In the genomic region with DNA sequence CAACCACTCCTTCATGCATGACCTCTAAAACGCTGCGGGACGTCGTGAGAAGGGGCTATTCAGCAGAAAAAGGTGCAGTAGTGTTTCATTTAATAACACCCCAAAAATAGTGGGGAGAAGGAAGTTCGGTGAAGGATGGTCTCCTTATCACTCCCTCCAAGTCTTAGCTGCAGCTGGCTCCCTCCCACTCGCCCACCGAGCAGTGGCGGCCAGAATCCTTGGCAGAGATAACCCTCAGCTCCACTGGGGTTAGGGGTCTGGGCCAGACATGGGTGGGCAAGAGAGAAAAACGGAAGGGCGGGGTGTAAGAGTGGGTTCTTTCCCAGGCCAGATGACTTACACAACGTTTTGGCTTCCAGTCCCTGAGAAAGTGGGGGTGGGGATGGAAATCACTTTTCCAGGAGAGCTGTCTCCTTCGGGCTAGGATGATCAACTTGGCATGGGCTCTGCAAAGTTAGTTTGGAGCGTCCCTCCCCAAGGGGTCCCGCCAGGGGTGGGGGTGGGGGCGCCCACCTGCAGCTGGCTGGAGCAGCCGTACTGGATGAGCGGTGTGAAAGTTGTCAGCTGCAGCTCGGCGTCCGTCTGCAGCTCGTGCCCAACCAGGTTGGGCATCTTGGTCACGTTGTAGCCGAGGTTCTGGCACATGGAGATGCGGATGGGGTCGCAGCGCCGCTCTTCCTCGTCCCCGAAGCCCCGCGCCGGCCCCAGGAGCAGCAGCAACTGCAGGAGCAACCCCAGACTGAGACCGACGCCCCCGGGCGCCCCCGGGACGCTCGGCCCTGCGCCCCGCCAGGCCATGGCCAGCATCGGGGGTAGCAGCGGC, we compare ENCODE assay signal across 1 cellular context.
TF ChIP-seq lines count a peak whose summit lies in the region.

No MANE protein-coding gene starts in this region.

TF ChIP-seq in HepG2, 621 proteins besides CTCF, POLR2A, EP300 and RAD21 (continued from another document and continues in another):
- TF ChIP-seq, protein P1, sequence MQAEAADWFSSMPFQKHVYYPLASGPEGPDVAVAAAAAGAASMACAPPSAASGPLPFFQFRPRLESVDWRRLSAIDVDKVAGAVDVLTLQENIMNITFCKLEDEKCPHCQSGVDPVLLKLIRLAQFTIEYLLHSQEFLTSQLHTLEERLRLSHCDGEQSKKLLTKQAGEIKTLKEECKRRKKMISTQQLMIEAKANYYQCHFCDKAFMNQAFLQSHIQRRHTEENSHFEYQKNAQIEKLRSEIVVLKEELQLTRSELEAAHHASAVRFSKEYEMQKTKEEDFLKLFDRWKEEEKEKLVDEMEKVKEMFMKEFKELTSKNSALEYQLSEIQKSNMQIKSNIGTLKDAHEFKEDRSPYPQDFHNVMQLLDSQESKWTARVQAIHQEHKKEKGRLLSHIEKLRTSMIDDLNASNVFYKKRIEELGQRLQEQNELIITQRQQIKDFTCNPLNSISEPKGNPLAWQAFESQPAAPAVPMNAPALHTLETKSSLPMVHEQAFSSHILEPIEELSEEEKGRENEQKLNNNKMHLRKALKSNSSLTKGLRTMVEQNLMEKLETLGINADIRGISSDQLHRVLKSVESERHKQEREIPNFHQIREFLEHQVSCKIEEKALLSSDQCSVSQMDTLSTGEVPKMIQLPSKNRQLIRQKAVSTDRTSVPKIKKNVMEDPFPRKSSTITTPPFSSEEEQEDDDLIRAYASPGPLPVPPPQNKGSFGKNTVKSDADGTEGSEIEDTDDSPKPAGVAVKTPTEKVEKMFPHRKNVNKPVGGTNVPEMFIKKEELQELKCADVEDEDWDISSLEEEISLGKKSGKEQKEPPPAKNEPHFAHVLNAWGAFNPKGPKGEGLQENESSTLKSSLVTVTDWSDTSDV (CRISPR knock-in tag; IDR thresholded peaks at IDR 0.05): no peak
- TF ChIP-seq ZNF10 (CRISPR knock-in tag; IDR thresholded peaks at IDR 0.05; ENCODE audit: borderline replicate concordance, low read depth) (no peak), ARID2 (CRISPR knock-in tag; IDR thresholded peaks at IDR 0.05; ENCODE audit: borderline replicate concordance) (no peak), TBX3 (IDR thresholded peaks at IDR 0.05; ENCODE audit: borderline replicate concordance) (no peak), ZNF253 (CRISPR knock-in tag; IDR thresholded peaks at IDR 0.05; ENCODE audit: borderline replicate concordance) (no peak), ZNF572 (CRISPR knock-in tag; IDR thresholded peaks at IDR 0.05) (0 out of 2 replicates have a peak, but pooled peaks have one; percentile 13), ZNF770 (CRISPR knock-in tag; IDR thresholded peaks at IDR 0.05) (no peak), ZNF607 (CRISPR knock-in tag; IDR thresholded peaks at IDR 0.05; ENCODE audit: borderline replicate concordance) (peak; percentile 42; the same call in 1 of the 2 replicates), HNRNPH1 (optimal IDR thresholded peaks at IDR 0.05; ENCODE audit: low read depth, low read length) (no peak), SAFB2 (CRISPR knock-in tag; IDR thresholded peaks at IDR 0.05; ENCODE audit: borderline replicate concordance, low read depth) (peak; percentile 56; the same call in 1 of the 2 replicates), KLF12 (CRISPR knock-in tag; IDR thresholded peaks at IDR 0.05; ENCODE audit: borderline replicate concordance) (peak; percentile 17; the same call in 1 of the 2 replicates), IKZF4 (CRISPR knock-in tag; IDR thresholded peaks at IDR 0.05; ENCODE audit: borderline replicate concordance, low read depth, not compliant biosample characterization) (no peak), ZFP41 (CRISPR knock-in tag; IDR thresholded peaks at IDR 0.05; ENCODE audit: borderline replicate concordance) (no peak), HDAC1 (CRISPR knock-in tag; IDR thresholded peaks at IDR 0.05) (no peak), ZNF362 (CRISPR knock-in tag; IDR thresholded peaks at IDR 0.05; ENCODE audit: borderline replicate concordance) (0 out of 2 replicates have a peak, but pooled peaks have one; percentile 16), ZNF644 (CRISPR knock-in tag; IDR thresholded peaks at IDR 0.05; ENCODE audit: low read depth) (no peak), EED (CRISPR knock-in tag; IDR thresholded peaks at IDR 0.05) (peak; percentile 35; the same call in 1 of the 2 replicates), XRCC5 (optimal IDR thresholded peaks at IDR 0.05; ENCODE audit: low read length) (no peak), ZNF30 (CRISPR knock-in tag; IDR thresholded peaks at IDR 0.05) (0 out of 2 replicates have a peak, but pooled peaks have one; percentile 36), GPBP1L1 (CRISPR knock-in tag; IDR thresholded peaks at IDR 0.05) (no peak), ZFP36L1 (CRISPR knock-in tag; IDR thresholded peaks at IDR 0.05) (0 out of 2 replicates have a peak, but pooled peaks have one; percentile 13), ZNF576 (CRISPR knock-in tag; IDR thresholded peaks at IDR 0.05) (no peak), BCL6 (CRISPR knock-in tag; IDR thresholded peaks at IDR 0.05) (no peak), SNAI1 (CRISPR knock-in tag; IDR thresholded peaks at IDR 0.05; ENCODE audit: borderline replicate concordance) (no peak), ZNF777 (CRISPR knock-in tag; IDR thresholded peaks at IDR 0.05) (no peak), KDM3A (CRISPR knock-in tag; IDR thresholded peaks at IDR 0.05; ENCODE audit: low read depth) (no peak; the same call in 1 of the 2 replicates), SCMH1 (CRISPR knock-in tag; IDR thresholded peaks at IDR 0.05; ENCODE audit: borderline replicate concordance) (no peak), ELF3 (CRISPR knock-in tag; IDR thresholded peaks at IDR 0.05) (no peak), TFAP4 (IDR thresholded peaks at IDR 0.05; ENCODE audit: borderline replicate concordance, low read depth) (peak; percentile 24; the same call in 1 of the 2 replicates), MTF1 (CRISPR knock-in tag; IDR thresholded peaks at IDR 0.05) (peak; percentile 55; the same call in 1 of the 2 replicates), TARDBP (CRISPR knock-in tag; IDR thresholded peaks at IDR 0.05) (no peak), ZNF510 (CRISPR knock-in tag; IDR thresholded peaks at IDR 0.05; ENCODE audit: low read depth) (no peak), IKZF5 (CRISPR knock-in tag; IDR thresholded peaks at IDR 0.05) (no peak), HNRNPUL1 (IDR thresholded peaks at IDR 0.05; ENCODE audit: low read depth, low read length) (no peak), ZFP62 (CRISPR knock-in tag; IDR thresholded peaks at IDR 0.05) (no peak), ZNF383 (CRISPR knock-in tag; IDR thresholded peaks at IDR 0.05; ENCODE audit: borderline replicate concordance) (no peak)
- TF ChIP-seq, protein P2, sequence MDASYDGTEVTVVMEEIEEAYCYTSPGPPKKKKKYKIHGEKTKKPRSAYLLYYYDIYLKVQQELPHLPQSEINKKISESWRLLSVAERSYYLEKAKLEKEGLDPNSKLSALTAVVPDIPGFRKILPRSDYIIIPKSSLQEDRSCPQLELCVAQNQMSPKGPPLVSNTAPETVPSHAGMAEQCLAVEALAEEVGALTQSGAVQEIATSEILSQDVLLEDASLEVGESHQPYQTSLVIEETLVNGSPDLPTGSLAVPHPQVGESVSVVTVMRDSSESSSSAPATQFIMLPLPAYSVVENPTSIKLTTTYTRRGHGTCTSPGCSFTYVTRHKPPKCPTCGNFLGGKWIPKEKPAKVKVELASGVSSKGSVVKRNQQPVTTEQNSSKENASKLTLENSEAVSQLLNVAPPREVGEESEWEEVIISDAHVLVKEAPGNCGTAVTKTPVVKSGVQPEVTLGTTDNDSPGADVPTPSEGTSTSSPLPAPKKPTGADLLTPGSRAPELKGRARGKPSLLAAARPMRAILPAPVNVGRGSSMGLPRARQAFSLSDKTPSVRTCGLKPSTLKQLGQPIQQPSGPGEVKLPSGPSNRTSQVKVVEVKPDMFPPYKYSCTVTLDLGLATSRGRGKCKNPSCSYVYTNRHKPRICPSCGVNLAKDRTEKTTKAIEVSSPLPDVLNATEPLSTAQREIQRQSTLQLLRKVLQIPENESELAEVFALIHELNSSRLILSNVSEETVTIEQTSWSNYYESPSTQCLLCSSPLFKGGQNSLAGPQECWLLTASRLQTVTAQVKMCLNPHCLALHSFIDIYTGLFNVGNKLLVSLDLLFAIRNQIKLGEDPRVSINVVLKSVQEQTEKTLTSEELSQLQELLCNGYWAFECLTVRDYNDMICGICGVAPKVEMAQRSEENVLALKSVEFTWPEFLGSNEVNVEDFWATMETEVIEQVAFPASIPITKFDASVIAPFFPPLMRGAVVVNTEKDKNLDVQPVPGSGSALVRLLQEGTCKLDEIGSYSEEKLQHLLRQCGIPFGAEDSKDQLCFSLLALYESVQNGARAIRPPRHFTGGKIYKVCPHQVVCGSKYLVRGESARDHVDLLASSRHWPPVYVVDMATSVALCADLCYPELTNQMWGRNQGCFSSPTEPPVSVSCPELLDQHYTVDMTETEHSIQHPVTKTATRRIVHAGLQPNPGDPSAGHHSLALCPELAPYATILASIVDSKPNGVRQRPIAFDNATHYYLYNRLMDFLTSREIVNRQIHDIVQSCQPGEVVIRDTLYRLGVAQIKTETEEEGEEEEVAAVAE (CRISPR knock-in tag; IDR thresholded peaks at IDR 0.05; ENCODE audit: borderline replicate concordance): no peak
- TF ChIP-seq, protein P3, sequence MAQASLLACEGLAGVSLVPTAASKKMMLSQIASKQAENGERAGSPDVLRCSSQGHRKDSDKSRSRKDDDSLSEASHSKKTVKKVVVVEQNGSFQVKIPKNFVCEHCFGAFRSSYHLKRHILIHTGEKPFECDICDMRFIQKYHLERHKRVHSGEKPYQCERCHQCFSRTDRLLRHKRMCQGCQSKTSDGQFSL (CRISPR knock-in tag; IDR thresholded peaks at IDR 0.05): 0 out of 2 replicates have a peak, but pooled peaks have one; percentile 23
- TF ChIP-seq, protein P4, sequence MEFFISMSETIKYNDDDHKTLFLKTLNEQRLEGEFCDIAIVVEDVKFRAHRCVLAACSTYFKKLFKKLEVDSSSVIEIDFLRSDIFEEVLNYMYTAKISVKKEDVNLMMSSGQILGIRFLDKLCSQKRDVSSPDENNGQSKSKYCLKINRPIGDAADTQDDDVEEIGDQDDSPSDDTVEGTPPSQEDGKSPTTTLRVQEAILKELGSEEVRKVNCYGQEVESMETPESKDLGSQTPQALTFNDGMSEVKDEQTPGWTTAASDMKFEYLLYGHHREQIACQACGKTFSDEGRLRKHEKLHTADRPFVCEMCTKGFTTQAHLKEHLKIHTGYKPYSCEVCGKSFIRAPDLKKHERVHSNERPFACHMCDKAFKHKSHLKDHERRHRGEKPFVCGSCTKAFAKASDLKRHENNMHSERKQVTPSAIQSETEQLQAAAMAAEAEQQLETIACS (CRISPR knock-in tag; IDR thresholded peaks at IDR 0.05): peak; percentile 24; the same call in 1 of the 2 replicates
